ENCODE assay signal across 1 cellular context in the genomic region with DNA sequence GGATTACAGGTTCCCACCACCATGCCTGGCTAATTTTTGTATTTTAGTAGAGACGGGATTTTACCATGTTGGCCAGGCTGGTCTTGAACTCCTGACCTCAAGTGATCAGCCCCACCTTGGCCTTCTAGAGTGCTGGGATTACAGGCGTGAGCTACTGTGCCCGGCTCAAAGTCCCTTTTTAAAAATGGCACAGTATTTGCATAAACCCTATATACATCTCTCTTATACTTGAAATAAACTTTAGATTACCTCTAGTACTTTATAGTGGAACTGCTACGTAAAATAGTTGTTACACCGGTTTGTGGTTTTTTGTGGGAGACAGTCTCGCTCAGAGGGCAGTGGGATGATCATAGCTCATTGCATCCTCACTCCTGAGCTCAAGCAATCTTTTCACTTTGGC.
TF ChIP-seq lines count a peak whose summit lies in the region.

No MANE protein-coding gene starts in this region.

TF ChIP-seq in HepG2, 621 proteins besides CTCF, POLR2A, EP300 and RAD21:
- TF ChIP-seq RBM22 (optimal IDR thresholded peaks at IDR 0.05; ENCODE audit: low read length) (peak; percentile 53), ZNF546 (CRISPR knock-in tag; conservative IDR thresholded peaks at IDR 0.05) (no peak), CHD2 (IDR thresholded peaks at IDR 0.05; ENCODE audit: low read depth, low read length) (no peak)
TF ChIP-seq in HepG2: peak in this region for 1.
